Comparison of ENCODE assay signal across 20 cellular contexts in genomic region chr4:84874619-84875018, GRCh38.
"Had no signal": no experiment of that assay in that cellular context is flagged by ENCODE, and none has a peak within 500 bp of the region (broad histone marks: within the 10 kb centered on the region; RNA-seq: fewer than 3 reads in every experiment).

No MANE protein-coding gene starts in this region.

- H3K4me3 ChIP-seq: MG63, SJSA1, SK-N-MC had no signal

- H3K27ac ChIP-seq: HL-60, SJSA1, SK-N-MC had no signal

- DNase-seq: KBM-7, MG63, NCI-H1092, NCI-H1105 treated with DMSO at 0.1 percent for 48 hours, NCI-H1417 treated with DMSO at 0.1 percent for 48 hours, NCI-H146, NCI-H1694 treated with DMSO at 0.1 percent for 48 hours, NCI-H1930, NCI-H2081, NCI-H2107, NCI-H2227 treated with DMSO at 0.1 percent for 48 hours, NCI-H524, NCI-H526 treated with DMSO at 0.1 percent for 48 hours, NCI-H748 treated with DMSO at 0.1 percent for 48 hours, Right ventricle myocardium superior, RPMI8226, SIG-M5 had no signal

- H3K36me3 ChIP-seq: MG63, SJSA1 had no signal

- H3K27me3 ChIP-seq: MG63, SJSA1 had no signal

- H3K9me3 ChIP-seq: MG63, SJSA1 had no signal
